In the genomic region with DNA sequence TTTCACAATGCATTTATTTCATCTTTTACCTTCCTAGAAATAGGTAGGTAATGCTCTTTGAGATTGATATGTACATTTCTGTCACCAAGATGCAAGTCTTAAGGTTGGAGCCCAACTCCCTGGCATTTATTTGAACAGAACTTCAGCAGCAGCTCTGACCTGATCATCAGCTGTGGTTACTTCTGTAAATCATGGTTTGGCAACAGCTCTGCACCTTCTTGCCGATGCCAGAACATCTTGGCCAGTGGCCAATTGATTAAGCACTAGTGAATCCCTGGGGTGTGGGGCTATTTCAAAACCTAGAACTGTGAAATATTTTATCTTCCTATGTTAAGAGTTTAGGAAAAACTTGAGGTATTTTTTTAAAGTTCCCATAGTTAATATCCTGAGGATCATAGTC, we compare ENCODE assay signal across 12 cellular contexts.
DNase-seq lines count a peak whose midpoint lies in the region; ATAC-seq, FAIRE-seq and TF ChIP-seq lines count a peak whose summit lies in the region.
"Had no signal": no experiment of that assay in that cellular context is flagged by ENCODE, and none has a peak within 500 bp of the region (broad histone marks: within the 10 kb centered on the region; RNA-seq: fewer than 3 reads in every experiment).

No MANE protein-coding gene starts in this region.

- no peak overlapping the region for H3K4me3 Mint-ChIP-seq in stimulated activated naive B cell treated with anti-CD40 and anti-IgM and Interleukin-4, amounts not matched to agents 10 μg/mL and 1 μg/mL and 100 μg/mL, for 72 hours

- H3K36me3 Mint-ChIP-seq in stimulated activated naive B cell treated with anti-CD40 and anti-IgM and Interleukin-4, amounts not matched to agents 10 μg/mL and 1 μg/mL and 100 μg/mL, for 72 hours = peaks cover 0 to 3% of the 10 kb centered on the region in 2 donors

- no peak for TF ChIP-seq RAD21 in Ishikawa (IDR thresholded peaks at IDR 0.05; ENCODE audit: low read depth)

- H3K27ac Mint-ChIP-seq in stimulated activated naive B cell treated with anti-CD40 and anti-IgM and Interleukin-4, amounts not matched to agents 10 μg/mL and 1 μg/mL and 100 μg/mL, for 72 hours = no peak overlapping the region

- H3K4me1 Mint-ChIP-seq in stimulated activated naive B cell treated with anti-CD40 and anti-IgM and Interleukin-4, amounts not matched to agents 10 μg/mL and 1 μg/mL and 100 μg/mL, for 72 hours = peaks cover 14 to 20% of the 10 kb centered on the region in 2 donors

- CTCF ChIA-PET in RWPE1 (lab: Yijun Ruan, JAX) = no interaction called here

- H3K9me3 Mint-ChIP-seq in stimulated activated naive B cell treated with anti-CD40 and anti-IgM and Interleukin-4, amounts not matched to agents 10 μg/mL and 1 μg/mL and 100 μg/mL, for 72 hours = peaks cover 3 to 12% of the 10 kb centered on the region in 2 donors

- H3K27me3 ChIP-seq in pancreas = no peaks in the 10 kb centered on the region
- H3K27me3 ChIP-seq: esophagus squamous epithelium had no signal

- no peaks in the 10 kb centered on the region for H3K4me1 ChIP-seq in pancreas
- H3K4me1 ChIP-seq: esophagus squamous epithelium had no signal

- 0 to 1% methylated on average over 1 of the region's 1 CpG for WGBS in pancreas, 2 donors

- POLR2A ChIA-PET in RWPE1 (lab: Yijun Ruan, JAX; ENCODE audit: low non-redundant PET) = no interaction called here

- peaks cover 0 to 2% of the 10 kb centered on the region in 2 donors for H3K27me3 Mint-ChIP-seq in stimulated activated naive B cell treated with anti-CD40 and anti-IgM and Interleukin-4, amounts not matched to agents 10 μg/mL and 1 μg/mL and 100 μg/mL, for 72 hours

- TF ChIP-seq EP300 in Ishikawa (IDR thresholded peaks at IDR 0.05; ENCODE audit: borderline replicate concordance) = no peak

- H3K36me3 ChIP-seq in pancreas = no peaks in the 10 kb centered on the region
- H3K36me3 ChIP-seq: esophagus squamous epithelium had no signal

- H3K27ac ChIP-seq in RWPE1 = no peak overlapping the region
- no peak overlapping the region for H3K27ac ChIP-seq in pancreas
- H3K27ac ChIP-seq: esophagus squamous epithelium, HL-60, SK-N-MC had no signal

- no peaks in the 10 kb centered on the region for H3K9me3 ChIP-seq in pancreas

- ATAC-seq in GM19043 (IDR thresholded peaks at IDR 0.05; ENCODE audit: low read depth, unreplicated experiment) (peak; percentile 24), pancreas (peak in 3 of 4 donors; percentile 30 to 53 (median 48)), GM19035 (IDR thresholded peaks at IDR 0.05; ENCODE audit: unreplicated experiment) (no peak)
- ATAC-seq in stimulated activated naive B cell treated with anti-CD40 and anti-IgM and Interleukin-4, amounts not matched to agents 10 μg/mL and 1 μg/mL and 100 μg/mL, for 72 hours (replicated peaks) = no peak

- no peak for TF ChIP-seq CTCF in RWPE1 (conservative IDR thresholded peaks at IDR 0.05; ENCODE audit: low read depth)
- TF ChIP-seq CTCF in pancreas (IDR thresholded peaks at IDR 0.05) = no peak

- no peak for FAIRE-seq in pancreas (lab: Jason Lieb, UNC)

- no peak overlapping the region for H3K4me3 ChIP-seq in pancreas
- H3K4me3 ChIP-seq: esophagus squamous epithelium, SK-N-MC had no signal

- intact Hi-C loops in pancreas (cut with DNase I) = no loop called here

- DNase-seq in RWPE1 (ENCODE audit: low spot score) (peak; percentile 29), pancreas (peak in 2 of 6 donors; percentile 9 to 22)
- DNase-seq in stimulated activated naive B cell treated with anti-CD40 and anti-IgM and Interleukin-4, amounts not matched to agents 10 μg/mL and 1 μg/mL and 100 μg/mL, for 72 hours = no peak
- no peak for DNase-seq in stimulated activated CD4-positive, alpha-beta T cell treated with anti-CD3 and anti-CD28 coated beads, Interleukin-1b, Interleukin-23, amount 100 ng/mL, for 48 hours
- DNase-seq: activated effector memory CD4-positive, alpha-beta T cell treated with anti-CD3 and anti-CD28 coated beads, Interleukin-2, amount 50 U/mL, for 16 hours; esophagus squamous epithelium; midbrain had no signal

TF ChIP-seq in Ishikawa, 13 proteins besides CTCF, POLR2A, EP300 and RAD21:
- TF ChIP-seq YY1 (IDR thresholded peaks at IDR 0.05; ENCODE audit: low read depth) = no peak
- TF ChIP-seq NFIC (IDR thresholded peaks at IDR 0.05) = peak; percentile 44

Comparison
In these comparisons a context has a peak if more than half of its experiments do, and no peak if none do; other contexts are left out.
1. ATAC-seq: peak in GM19043 (single experiment) and pancreas (3 of 4); none in stimulated activated naive B cell treated with anti-CD40 and anti-IgM and Interleukin-4, amounts not matched to agents 10 μg/mL and 1 μg/mL and 100 μg/mL, for 72 hours (0 of 2) and GM19035 (single experiment).